8 cellular contexts compared by ENCODE assay signal in the genomic region with DNA sequence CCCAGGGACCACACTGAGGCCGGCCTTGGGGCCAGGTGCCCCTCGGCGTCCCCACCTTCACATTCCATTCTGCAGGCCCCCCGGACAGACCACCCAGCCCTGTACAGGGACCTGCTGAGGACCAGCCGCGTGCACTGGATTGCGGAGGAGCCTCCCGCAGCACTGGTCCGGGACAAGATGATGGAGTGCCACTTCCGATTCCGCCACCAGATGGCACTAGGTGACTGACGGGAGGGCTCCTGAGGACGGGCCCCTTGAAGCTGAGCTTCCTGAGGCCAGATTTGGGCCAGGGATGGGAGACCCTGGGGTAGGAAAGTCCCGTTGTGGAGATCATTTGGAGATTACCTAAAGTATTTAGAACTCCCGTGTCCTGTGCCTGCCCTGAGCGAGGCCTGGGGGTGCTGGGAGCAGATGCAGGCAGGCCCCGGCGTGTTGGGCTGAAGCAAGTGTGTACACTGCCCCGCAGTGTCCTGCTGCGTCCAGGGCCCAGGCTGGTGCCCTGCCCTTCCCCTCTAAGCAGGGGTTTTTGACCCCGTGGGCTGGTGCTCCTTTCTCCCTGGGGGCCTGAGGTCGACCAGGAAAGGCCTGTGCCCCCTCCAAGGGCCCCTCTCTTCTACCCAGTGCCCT. TPM values are rescaled to one million over a fixed set of nuclear protein-coding genes. Genes with fewer than 3 reads are reported as not detected.
DNase-seq lines count a peak whose midpoint lies in the region; ATAC-seq and TF ChIP-seq lines count a peak whose summit lies in the region.

No MANE protein-coding gene starts in this region.

- CTCF ChIA-PET in CD4-positive, alpha-beta T cell (lab: Charles Lee), result interaction anchor here (2.0 kb wide), 1 partner anchor 12 kb away, joined by 8 read pairs; no protein-coding TSS in a partner anchor

- no peak overlapping the region for H3K4me3 Mint-ChIP-seq in CD4-positive, alpha-beta T cell

- H3K27me3 Mint-ChIP-seq in CD4-positive, alpha-beta T cell, result no peaks in the 10 kb centered on the region

- DNase-seq in CD4-positive, alpha-beta T cell, result peak; percentile 37 to 66 (median 48)
- DNase-seq in HK-2 (ENCODE audit: unreplicated experiment) (peak; percentile 71), amniotic stem cell (lab: John Stamatoyannopoulos, UW) (peak; percentile 21), left ventricle myocardium inferior (peak; percentile 65), retinal pigment epithelial cell (ENCODE audit: low read depth) (no peak), NCI-H2029 (lab: John Stamatoyannopoulos, UW) (no peak)

- H3K36me3 ChIP-seq in left ventricle myocardium inferior, result peaks cover 65% of the 10 kb centered on the region

- no peak overlapping the region for H3K27ac ChIP-seq in CD4-positive, alpha-beta T cell (ENCODE audit: low read depth, low read length)
- peak overlapping the region; percentile 91 for H3K27ac ChIP-seq in left ventricle myocardium inferior (replicated peaks)

- H3K9me3 ChIP-seq in CD4-positive, alpha-beta T cell (ENCODE audit: control insufficient read depth, low read length), result peaks cover 2% of the 10 kb centered on the region
- H3K9me3 ChIP-seq in left ventricle myocardium inferior (replicated peaks), result no peaks in the 10 kb centered on the region

- intact Hi-C loops in CD4-positive, alpha-beta T cell (cut with DNase I, micrococcal nuclease), result loop anchor here (1.0 kb wide), 1 partner anchor 187 kb away; no protein-coding TSS in a partner anchor
- intact Hi-C loops in left ventricle myocardium inferior (cut with micrococcal nuclease), result no loop called here

- H3K4me3 ChIP-seq in left ventricle myocardium inferior (no peak overlapping the region), retinal pigment epithelial cell (ENCODE audit: low read length) (no peak overlapping the region)

- H3K27ac Mint-ChIP-seq in CD4-positive, alpha-beta T cell, result no peak overlapping the region

- H3K27me3 ChIP-seq in CD4-positive, alpha-beta T cell (ENCODE audit: control insufficient read depth, insufficient read depth, low read length), result no peaks in the 10 kb centered on the region
- no peaks in the 10 kb centered on the region for H3K27me3 ChIP-seq in left ventricle myocardium inferior (ENCODE audit: low read depth)

- POLR2A ChIA-PET in CD4-positive, alpha-beta T cell (lab: Charles Lee), result no interaction called here

- H3K9me3 Mint-ChIP-seq in CD4-positive, alpha-beta T cell, result no peaks in the 10 kb centered on the region

- H3K4me1 ChIP-seq in left ventricle myocardium inferior, result peaks cover 47% of the 10 kb centered on the region

- H3K4me1 Mint-ChIP-seq in CD4-positive, alpha-beta T cell (ENCODE audit: low read depth), result no peaks in the 10 kb centered on the region

- H3K36me3 Mint-ChIP-seq in CD4-positive, alpha-beta T cell (ENCODE audit: low read depth), result peaks cover 56% of the 10 kb centered on the region

- ATAC-seq in CD4-positive, alpha-beta T cell (ENCODE audit: poor library complexity), result peak; percentile 54
- ATAC-seq in SK-N-SH treated with all-trans-retinoic acid at 6 μM for 48 hours, result peak; percentile 79
- ATAC-seq in HG03432 (IDR thresholded peaks at IDR 0.05; ENCODE audit: unreplicated experiment), result no peak

- peak; percentile 69 for TF ChIP-seq CTCF in CD4-positive, alpha-beta T cell (IDR thresholded peaks at IDR 0.05)
- TF ChIP-seq CTCF in left ventricle myocardium inferior (IDR thresholded peaks at IDR 0.05; ENCODE audit: borderline replicate concordance) (peak; percentile 82), retinal pigment epithelial cell (conservative IDR thresholded peaks at IDR 0.05; ENCODE audit: low read depth, low read length) (peak; percentile 85)

TF ChIP-seq in SK-N-SH treated with all-trans-retinoic acid at 6 μM for 48 hours, 23 proteins besides CTCF, POLR2A, EP300 and RAD21 (continues in another document):
- TF ChIP-seq, protein P1, sequence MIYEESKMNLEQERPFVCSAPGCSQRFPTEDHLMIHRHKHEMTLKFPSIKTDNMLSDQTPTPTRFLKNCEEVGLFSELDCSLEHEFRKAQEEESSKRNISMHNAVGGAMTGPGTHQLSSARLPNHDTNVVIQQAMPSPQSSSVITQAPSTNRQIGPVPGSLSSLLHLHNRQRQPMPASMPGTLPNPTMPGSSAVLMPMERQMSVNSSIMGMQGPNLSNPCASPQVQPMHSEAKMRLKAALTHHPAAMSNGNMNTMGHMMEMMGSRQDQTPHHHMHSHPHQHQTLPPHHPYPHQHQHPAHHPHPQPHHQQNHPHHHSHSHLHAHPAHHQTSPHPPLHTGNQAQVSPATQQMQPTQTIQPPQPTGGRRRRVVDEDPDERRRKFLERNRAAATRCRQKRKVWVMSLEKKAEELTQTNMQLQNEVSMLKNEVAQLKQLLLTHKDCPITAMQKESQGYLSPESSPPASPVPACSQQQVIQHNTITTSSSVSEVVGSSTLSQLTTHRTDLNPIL (CRISPR knock-in tag; IDR thresholded peaks at IDR 0.05; ENCODE audit: low read depth), result no peak
- no peak for TF ChIP-seq TOX (CRISPR knock-in tag; IDR thresholded peaks at IDR 0.05; ENCODE audit: borderline replicate concordance)
- no peak for TF ChIP-seq ESRRG (CRISPR knock-in tag; IDR thresholded peaks at IDR 0.05)
- TF ChIP-seq, protein P2, sequence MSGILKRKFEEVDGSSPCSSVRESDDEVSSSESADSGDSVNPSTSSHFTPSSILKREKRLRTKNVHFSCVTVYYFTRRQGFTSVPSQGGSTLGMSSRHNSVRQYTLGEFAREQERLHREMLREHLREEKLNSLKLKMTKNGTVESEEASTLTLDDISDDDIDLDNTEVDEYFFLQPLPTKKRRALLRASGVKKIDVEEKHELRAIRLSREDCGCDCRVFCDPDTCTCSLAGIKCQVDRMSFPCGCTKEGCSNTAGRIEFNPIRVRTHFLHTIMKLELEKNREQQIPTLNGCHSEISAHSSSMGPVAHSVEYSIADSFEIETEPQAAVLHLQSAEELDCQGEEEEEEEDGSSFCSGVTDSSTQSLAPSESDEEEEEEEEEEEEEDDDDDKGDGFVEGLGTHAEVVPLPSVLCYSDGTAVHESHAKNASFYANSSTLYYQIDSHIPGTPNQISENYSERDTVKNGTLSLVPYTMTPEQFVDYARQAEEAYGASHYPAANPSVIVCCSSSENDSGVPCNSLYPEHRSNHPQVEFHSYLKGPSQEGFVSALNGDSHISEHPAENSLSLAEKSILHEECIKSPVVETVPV (CRISPR knock-in tag; IDR thresholded peaks at IDR 0.05), result no peak
- TF ChIP-seq, protein P3, sequence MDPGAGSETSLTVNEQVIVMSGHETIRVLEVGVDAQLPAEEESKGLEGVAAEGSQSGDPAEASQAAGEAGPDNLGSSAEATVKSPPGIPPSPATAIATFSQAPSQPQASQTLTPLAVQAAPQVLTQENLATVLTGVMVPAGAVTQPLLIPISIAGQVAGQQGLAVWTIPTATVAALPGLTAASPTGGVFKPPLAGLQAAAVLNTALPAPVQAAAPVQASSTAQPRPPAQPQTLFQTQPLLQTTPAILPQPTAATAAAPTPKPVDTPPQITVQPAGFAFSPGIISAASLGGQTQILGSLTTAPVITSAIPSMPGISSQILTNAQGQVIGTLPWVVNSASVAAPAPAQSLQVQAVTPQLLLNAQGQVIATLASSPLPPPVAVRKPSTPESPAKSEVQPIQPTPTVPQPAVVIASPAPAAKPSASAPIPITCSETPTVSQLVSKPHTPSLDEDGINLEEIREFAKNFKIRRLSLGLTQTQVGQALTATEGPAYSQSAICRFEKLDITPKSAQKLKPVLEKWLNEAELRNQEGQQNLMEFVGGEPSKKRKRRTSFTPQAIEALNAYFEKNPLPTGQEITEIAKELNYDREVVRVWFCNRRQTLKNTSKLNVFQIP (CRISPR knock-in tag; IDR thresholded peaks at IDR 0.05; ENCODE audit: borderline replicate concordance, low read depth), result no peak
- TF ChIP-seq PPARA (CRISPR knock-in tag; IDR thresholded peaks at IDR 0.05; ENCODE audit: borderline replicate concordance), result no peak
- TF ChIP-seq TCF4 (CRISPR knock-in tag; IDR thresholded peaks at IDR 0.05; ENCODE audit: borderline replicate concordance), result no peak
- TF ChIP-seq ZNF8 (CRISPR knock-in tag; IDR thresholded peaks at IDR 0.05), result no peak
- TF ChIP-seq ARNTL (CRISPR knock-in tag; IDR thresholded peaks at IDR 0.05; ENCODE audit: borderline replicate concordance, low read depth), result no peak
- TF ChIP-seq ZNF565 (CRISPR knock-in tag; conservative IDR thresholded peaks at IDR 0.05; ENCODE audit: low read depth), result no peak
- no peak for TF ChIP-seq CSDC2 (CRISPR knock-in tag; IDR thresholded peaks at IDR 0.05)
- no peak for TF ChIP-seq ZNF70 (CRISPR knock-in tag; IDR thresholded peaks at IDR 0.05)
- TF ChIP-seq, protein P4, sequence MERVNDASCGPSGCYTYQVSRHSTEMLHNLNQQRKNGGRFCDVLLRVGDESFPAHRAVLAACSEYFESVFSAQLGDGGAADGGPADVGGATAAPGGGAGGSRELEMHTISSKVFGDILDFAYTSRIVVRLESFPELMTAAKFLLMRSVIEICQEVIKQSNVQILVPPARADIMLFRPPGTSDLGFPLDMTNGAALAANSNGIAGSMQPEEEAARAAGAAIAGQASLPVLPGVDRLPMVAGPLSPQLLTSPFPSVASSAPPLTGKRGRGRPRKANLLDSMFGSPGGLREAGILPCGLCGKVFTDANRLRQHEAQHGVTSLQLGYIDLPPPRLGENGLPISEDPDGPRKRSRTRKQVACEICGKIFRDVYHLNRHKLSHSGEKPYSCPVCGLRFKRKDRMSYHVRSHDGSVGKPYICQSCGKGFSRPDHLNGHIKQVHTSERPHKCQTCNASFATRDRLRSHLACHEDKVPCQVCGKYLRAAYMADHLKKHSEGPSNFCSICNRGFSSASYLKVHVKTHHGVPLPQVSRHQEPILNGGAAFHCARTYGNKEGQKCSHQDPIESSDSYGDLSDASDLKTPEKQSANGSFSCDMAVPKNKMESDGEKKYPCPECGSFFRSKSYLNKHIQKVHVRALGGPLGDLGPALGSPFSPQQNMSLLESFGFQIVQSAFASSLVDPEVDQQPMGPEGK (CRISPR knock-in tag; IDR thresholded peaks at IDR 0.05; ENCODE audit: borderline replicate concordance), result no peak
- no peak for TF ChIP-seq BACH2 (CRISPR knock-in tag; IDR thresholded peaks at IDR 0.05; ENCODE audit: borderline replicate concordance)
- TF ChIP-seq ISL1 (CRISPR knock-in tag; IDR thresholded peaks at IDR 0.05), result no peak
- TF ChIP-seq ZFP30 (CRISPR knock-in tag; IDR thresholded peaks at IDR 0.05), result no peak
- no peak for TF ChIP-seq SNAI2 (CRISPR knock-in tag; IDR thresholded peaks at IDR 0.05)
- TF ChIP-seq ZFP3 (CRISPR knock-in tag; IDR thresholded peaks at IDR 0.05), result no peak

RNA-seq across cellular contexts. Expression of a gene that starts 20.0 kb away (rescaled TPM):
- 10 to 100 TPM; 65.2 to 65.4 TPM for total RNA-seq in CD4-positive, alpha-beta T cell
- 42.0 TPM for total RNA-seq in left ventricle myocardium inferior

RNA-seq across cellular contexts. Expression of a gene that starts 58.8 kb away (rescaled TPM):
- under 1 TPM; 0.14 to 0.89 TPM for total RNA-seq in CD4-positive, alpha-beta T cell
- 0.25 TPM for total RNA-seq in left ventricle myocardium inferior

Comparison
In these comparisons a context has a peak if more than half of its experiments do, and no peak if none do; other contexts are left out.
1. DNase-seq: peak in CD4-positive, alpha-beta T cell (10 of 10), HK-2 (single experiment), amniotic stem cell (single experiment) and left ventricle myocardium inferior (single experiment); none in retinal pigment epithelial cell (single experiment) and NCI-H2029 (single experiment).
2. Peak in every context shown above with its lines, with median percentiles within 50 percentile points of each other: CTCF ChIP-seq.